Comparison of ENCODE assay signal across 9 cellular contexts in genomic region chr6:160455484-160456213, GRCh38.
DNase-seq lines count a peak whose midpoint lies in the region; ATAC-seq and TF ChIP-seq lines count a peak whose summit lies in the region.
"Had no signal": no experiment of that assay in that cellular context is flagged by ENCODE, and none has a peak within 500 bp of the region (broad histone marks: within the 10 kb centered on the region; RNA-seq: fewer than 3 reads in every experiment).

No MANE protein-coding gene starts in this region.

- H3K27me3 Mint-ChIP-seq in CD4-positive, alpha-beta T cell: peaks cover 29% of the 10 kb centered on the region
- no peaks in the 10 kb centered on the region for H3K27me3 Mint-ChIP-seq in activated naive CD4-positive, alpha-beta T cell treated with anti-CD3 and anti-CD28 coated beads for 36 hours (ENCODE audit: low read depth)

- POLR2A ChIA-PET in CD4-positive, alpha-beta T cell (lab: Charles Lee): no interaction called here

- DNase-seq in CD4-positive, alpha-beta T cell: peak; percentile 49 to 74 (median 60)
- DNase-seq in GM19240 (ENCODE audit: insufficient read length, low spot score) (peak; percentile 19), RWPE2 (ENCODE audit: low spot score) (no peak), Right ventricle myocardium superior (peak; percentile 67), prostate gland (ENCODE audit: low spot score) (peak; percentile 61), ureter (ENCODE audit: low spot score) (peak; percentile 77)
- DNase-seq in activated naive CD4-positive, alpha-beta T cell treated with anti-CD3 and anti-CD28 coated beads for 36 hours: peak; percentile 74

- peaks cover 4% of the 10 kb centered on the region for H3K4me1 ChIP-seq in RWPE2 (ENCODE audit: insufficient read depth, poor library complexity, severe bottlenecking)
- no peaks in the 10 kb centered on the region for H3K4me1 ChIP-seq in prostate gland (replicated peaks)

- H3K36me3 ChIP-seq in RWPE2 (ENCODE audit: low read depth): no peaks in the 10 kb centered on the region
- peaks cover 0 to 2% of the 10 kb centered on the region in 2 donors for H3K36me3 ChIP-seq in prostate gland

- no peaks in the 10 kb centered on the region for H3K27me3 ChIP-seq in CD4-positive, alpha-beta T cell (ENCODE audit: control insufficient read depth, insufficient read depth, low read length)
- H3K27me3 ChIP-seq in RWPE2 (ENCODE audit: insufficient read depth, poor library complexity, severe bottlenecking): no peaks in the 10 kb centered on the region
- H3K27me3 ChIP-seq in prostate gland (replicated peaks; ENCODE audit: insufficient read depth): no peaks in the 10 kb centered on the region

- WGBS in prostate gland: 4% methylated on average over 11 of the region's 11 CpGs

- H3K4me3 ChIP-seq in RWPE2 (ENCODE audit: severe bottlenecking): no peak overlapping the region
- no peak overlapping the region for H3K4me3 ChIP-seq in prostate gland

- peaks cover 35% of the 10 kb centered on the region for H3K4me1 Mint-ChIP-seq in CD4-positive, alpha-beta T cell (ENCODE audit: low read depth)
- peaks cover 23% of the 10 kb centered on the region for H3K4me1 Mint-ChIP-seq in activated naive CD4-positive, alpha-beta T cell treated with anti-CD3 and anti-CD28 coated beads for 36 hours (ENCODE audit: low read depth)

- no peaks in the 10 kb centered on the region for H3K9me3 ChIP-seq in CD4-positive, alpha-beta T cell (ENCODE audit: control insufficient read depth, low read length)
- no peaks in the 10 kb centered on the region for H3K9me3 ChIP-seq in RWPE2 (ENCODE audit: severe bottlenecking)
- H3K9me3 ChIP-seq in prostate gland: no peaks in the 10 kb centered on the region

- H3K4me3 Mint-ChIP-seq in CD4-positive, alpha-beta T cell: no peak overlapping the region
- no peak overlapping the region for H3K4me3 Mint-ChIP-seq in activated naive CD4-positive, alpha-beta T cell treated with anti-CD3 and anti-CD28 coated beads for 36 hours
- H3K4me3 Mint-ChIP-seq: activated naive CD8-positive, alpha-beta T cell had no signal

- no peak for TF ChIP-seq POLR2A in prostate gland (IDR thresholded peaks at IDR 0.05)

- H3K27ac ChIP-seq in CD4-positive, alpha-beta T cell (ENCODE audit: low read depth, low read length): no peak overlapping the region
- H3K27ac ChIP-seq in RWPE2 (ENCODE audit: poor library complexity, severe bottlenecking) (no peak overlapping the region), prostate gland (peak overlapping the region; percentile 52 to 63)

- no peaks in the 10 kb centered on the region for H3K36me3 Mint-ChIP-seq in CD4-positive, alpha-beta T cell (ENCODE audit: low read depth)
- H3K36me3 Mint-ChIP-seq in activated naive CD4-positive, alpha-beta T cell treated with anti-CD3 and anti-CD28 coated beads for 36 hours (ENCODE audit: low read depth): no peaks in the 10 kb centered on the region
- H3K36me3 Mint-ChIP-seq: activated naive CD8-positive, alpha-beta T cell had no signal

- CTCF ChIA-PET in CD4-positive, alpha-beta T cell (lab: Charles Lee): interaction anchor here (0.6 to 2.5 kb wide), 4 partner anchors 14 to 601 kb away, joined by 3 to 26 read pairs (median 4); no protein-coding TSS in a partner anchor
- CTCF ChIA-PET in activated naive CD4-positive, alpha-beta T cell treated with anti-CD3 and anti-CD28 coated beads for 36 hours (lab: Charles Lee): interaction anchor here (0.6 to 2.9 kb wide), 22 partner anchors 9 to 592 kb away, joined by 3 to 35 read pairs (median 4); no protein-coding TSS in a partner anchor

- H3K27ac Mint-ChIP-seq in CD4-positive, alpha-beta T cell: no peak overlapping the region
- H3K27ac Mint-ChIP-seq in activated naive CD4-positive, alpha-beta T cell treated with anti-CD3 and anti-CD28 coated beads for 36 hours: no peak overlapping the region
- H3K27ac Mint-ChIP-seq: activated naive CD8-positive, alpha-beta T cell had no signal

- peaks cover 3% of the 10 kb centered on the region for H3K9me3 Mint-ChIP-seq in CD4-positive, alpha-beta T cell
- H3K9me3 Mint-ChIP-seq in activated naive CD4-positive, alpha-beta T cell treated with anti-CD3 and anti-CD28 coated beads for 36 hours: no peaks in the 10 kb centered on the region

- intact Hi-C loops in CD4-positive, alpha-beta T cell (cut with DNase I, micrococcal nuclease): loop anchor here (1.0 to 10.0 kb wide), 7 partner anchors 80 to 1283 kb away; partner anchors contain the start of gene WTAP (in 1 of the 2)
- intact Hi-C loops in activated naive CD4-positive, alpha-beta T cell treated with anti-CD3 and anti-CD28 coated beads for 36 hours (cut with micrococcal nuclease): loop anchor here (1.0 kb wide), 5 partner anchors 80 to 592 kb away; no protein-coding TSS in a partner anchor
- intact Hi-C loops in Right ventricle myocardium superior (cut with DNase I) (loop anchor here (2.0 to 5.0 kb wide), 2 partner anchors 315 to 593 kb away; no protein-coding TSS in a partner anchor), prostate gland (cut with DNase I) (loop anchor here (1.0 to 5.0 kb wide), 4 partner anchors 80 to 593 kb away; no protein-coding TSS in a partner anchor)

- ATAC-seq in CD4-positive, alpha-beta T cell (ENCODE audit: poor library complexity): peak; percentile 98
- ATAC-seq in HG03521 (IDR thresholded peaks at IDR 0.05; ENCODE audit: unreplicated experiment) (peak; percentile 76), RWPE2 (ENCODE audit: low read depth) (peak; percentile 82), Right ventricle myocardium superior (ENCODE audit: poor library complexity) (peak; percentile 93)

- peak; percentile 98 for TF ChIP-seq CTCF in CD4-positive, alpha-beta T cell (IDR thresholded peaks at IDR 0.05)
- TF ChIP-seq CTCF in RWPE2 (IDR thresholded peaks at IDR 0.05; ENCODE audit: poor library complexity, severe bottlenecking) (peak; percentile 97), prostate gland (IDR thresholded peaks at IDR 0.05) (peak; percentile 90 to 98 (median 97))

Comparison
In these comparisons a context has a peak if more than half of its experiments do, and no peak if none do; other contexts are left out.
1. H3K27ac ChIP-seq: peak in prostate gland (2 of 2); none in CD4-positive, alpha-beta T cell (single experiment) and RWPE2 (single experiment).
2. Peak in every context shown above with its lines, with median percentiles within 50 percentile points of each other: ATAC-seq and CTCF ChIP-seq.